In the genomic region with DNA sequence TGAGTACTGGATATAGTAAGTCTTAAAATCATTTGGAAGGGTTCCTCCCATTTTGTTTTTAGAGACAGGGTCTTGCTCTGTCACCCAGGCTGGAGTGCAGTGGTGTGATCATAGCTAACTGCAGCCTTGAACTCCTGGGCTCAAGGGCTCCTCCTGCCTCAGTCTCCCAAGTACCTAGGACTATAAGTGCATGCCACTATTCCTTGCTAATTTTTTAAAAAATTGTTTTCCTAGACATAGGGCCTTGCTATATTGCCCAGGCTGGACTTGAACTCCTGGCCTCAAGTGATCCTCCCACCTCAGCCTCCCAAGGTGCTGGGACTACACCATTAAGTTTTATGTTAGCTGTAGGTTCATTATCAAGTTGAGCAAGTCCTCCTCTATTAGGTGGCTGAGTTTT, we compare ENCODE assay signal across 6 cellular contexts. TPM values are rescaled to one million over a fixed set of nuclear protein-coding genes. Genes with fewer than 3 reads are reported as not detected.
A peak's percentile ranks its signal among the peaks of the same experiment; 100 is the strongest.
DNase-seq lines count a peak whose midpoint lies in the region; ATAC-seq, FAIRE-seq and TF ChIP-seq lines count a peak whose summit lies in the region.
"Not testable (repeated sequence)": the region's sequence is repeated elsewhere in the genome, so short reads cannot be mapped to it uniquely, and the experiment has no call there.

No MANE protein-coding gene starts in this region.

- not testable (repeated sequence) for H3K4me2 ChIP-seq in endothelial cell of umbilical vein (ENCODE audit: insufficient read depth, low read length); HepG2 (ENCODE audit: low read depth, low read length)

- H3K4me1 Mint-ChIP-seq in T-helper 17 cell = peaks cover 27% of the 10 kb centered on the region
- peaks cover 25% of the 10 kb centered on the region for H3K4me1 Mint-ChIP-seq in activated T-helper 17 cell treated with anti-CD3 and anti-CD28 coated beads, Interleukin-2, amount 50 U/mL, for 72 hours
- H3K4me1 Mint-ChIP-seq in activated naive CD8-positive, alpha-beta T cell treated with anti-CD3 and anti-CD28 coated beads for 36 hours = peaks cover 34% of the 10 kb centered on the region
- peaks cover 17 to 39% of the 10 kb centered on the region in 2 donors for H3K4me1 Mint-ChIP-seq in natural killer cell

- in situ Hi-C loops in HepG2 (cut with HindIII; ENCODE audit: extremely low pct_ligation_motif_present, low pct_unique_long_range_greater_than_20kb) = loop anchor here (5.0 kb wide), 1 partner anchor 192 kb away; no protein-coding TSS in a partner anchor

- not testable (repeated sequence) for H3K36me3 Mint-ChIP-seq in T-helper 17 cell (ENCODE audit: low read depth); natural killer cell
- H3K36me3 Mint-ChIP-seq in activated T-helper 17 cell treated with anti-CD3 and anti-CD28 coated beads, Interleukin-2, amount 50 U/mL, for 72 hours (ENCODE audit: low read depth) = peaks cover 25% of the 10 kb centered on the region
- H3K36me3 Mint-ChIP-seq in activated naive CD8-positive, alpha-beta T cell treated with anti-CD3 and anti-CD28 coated beads for 36 hours = peaks cover 16% of the 10 kb centered on the region

- not testable (repeated sequence) for H3K27me3 ChIP-seq in endothelial cell of umbilical vein (ENCODE audit: control insufficient read depth in 2 of 2, insufficient read depth in 2 of 2, low read length in 2 of 2); HepG2 (ENCODE audit: control insufficient read depth in 1 of 2, insufficient read depth in 2 of 2, low read length in 2 of 2)

- POLR2A ChIA-PET in endothelial cell of umbilical vein (lab: Charles Lee); HepG2 (lab: Yijun Ruan, JAX): not testable (repeated sequence)

- BruUV-seq in endothelial cell of umbilical vein (replicated peaks; lab: Mats Ljungman, UMichigan) = not testable (repeated sequence)
- TSS peak; percentile 3 for BruUV-seq in HepG2 (replicated peaks; lab: Mats Ljungman, UMichigan)

- not testable (repeated sequence) for H3K36me3 ChIP-seq in endothelial cell of umbilical vein (ENCODE audit: control insufficient read depth in 2 of 2, extremely low read depth in 1 of 2, insufficient read depth in 2 of 2, low read length in 2 of 2)
- H3K36me3 ChIP-seq in HepG2 (replicated peaks in 1 of 2; ENCODE audit: control insufficient read depth in 1 of 2, insufficient read depth in 2 of 2, low read length in 2 of 2) = peaks cover 5 to 19% of the 10 kb centered on the region in 2 experiments; a peak in 4 of 5 replicates

- not testable (repeated sequence) for H3K4me3 Mint-ChIP-seq in T-helper 17 cell; activated T-helper 17 cell treated with anti-CD3 and anti-CD28 coated beads, Interleukin-2, amount 50 U/mL, for 72 hours; activated naive CD8-positive, alpha-beta T cell treated with anti-CD3 and anti-CD28 coated beads for 36 hours; natural killer cell

- not testable (repeated sequence) for TF ChIP-seq CTCF in endothelial cell of umbilical vein (IDR thresholded peaks at IDR 0.05; ENCODE audit: extremely low read depth in 1 of 2, insufficient read depth in 1 of 2, low read depth in 1 of 2, low read length in 2 of 2); HepG2 (CRISPR knock-in tag; IDR thresholded peaks at IDR 0.05); natural killer cell (IDR thresholded peaks at IDR 0.05)

- intact Hi-C loops in endothelial cell of umbilical vein (cut with micrococcal nuclease); natural killer cell (cut with micrococcal nuclease): not testable (repeated sequence)
- intact Hi-C loops in HepG2 (cut with micrococcal nuclease; ENCODE audit: unreplicated experiment) = loop anchor here (5.0 to 10.0 kb wide), 3 partner anchors 225 to 1105 kb away; no protein-coding TSS in a partner anchor

- not testable (repeated sequence) for H3K27me3 Mint-ChIP-seq in T-helper 17 cell; activated T-helper 17 cell treated with anti-CD3 and anti-CD28 coated beads, Interleukin-2, amount 50 U/mL, for 72 hours; activated naive CD8-positive, alpha-beta T cell treated with anti-CD3 and anti-CD28 coated beads for 36 hours; natural killer cell (ENCODE audit: low read depth in 2 of 2)

- H4K20me1 ChIP-seq in endothelial cell of umbilical vein (replicated peaks; ENCODE audit: control insufficient read depth, extremely low read depth, insufficient read depth, low read length) = not testable (repeated sequence)
- H4K20me1 ChIP-seq in HepG2 (ENCODE audit: insufficient read depth, low read length) = peaks cover 75% of the 10 kb centered on the region

- FAIRE-seq in endothelial cell of umbilical vein (lab: Jason Lieb, UNC) = peak; percentile 42
- not testable (repeated sequence) for FAIRE-seq in HepG2 (lab: Jason Lieb, UNC)

- TF ChIP-seq RAD21 in HepG2 (CRISPR knock-in tag; IDR thresholded peaks at IDR 0.05) = not testable (repeated sequence)

- not testable (repeated sequence) for H2AFZ ChIP-seq in endothelial cell of umbilical vein (ENCODE audit: low read depth, low read length); HepG2 (ENCODE audit: low read length)

- not testable (repeated sequence) for H3K9me3 ChIP-seq in T-helper 17 cell (ENCODE audit: control insufficient read depth, low read length, poor library complexity, severe bottlenecking); endothelial cell of umbilical vein (replicated peaks; ENCODE audit: control insufficient read depth, insufficient read depth, low read length); HepG2 (ENCODE audit: low read length)

- not testable (repeated sequence) for H3K9ac ChIP-seq in endothelial cell of umbilical vein (replicated peaks; ENCODE audit: extremely low read depth, insufficient read depth, low read length); HepG2 (ENCODE audit: insufficient read depth, low read depth, low read length)

- dilution Hi-C loops in endothelial cell of umbilical vein (cut with MboI; ENCODE audit: extremely low pct_ligation_motif_present, low sequenced_read_pairs) = not testable (repeated sequence)

- DNase-seq in T-helper 17 cell; activated naive CD8-positive, alpha-beta T cell treated with anti-CD3 and anti-CD28 coated beads for 36 hours; endothelial cell of umbilical vein (ENCODE audit: low read depth, low spot score); HepG2 (ENCODE audit: low spot score); natural killer cell: not testable (repeated sequence)

- H3K9me1 ChIP-seq in endothelial cell of umbilical vein (replicated peaks; ENCODE audit: control insufficient read depth, extremely low read depth, insufficient read depth, low read length) = not testable (repeated sequence)

- not testable (repeated sequence) for ATAC-seq in T-helper 17 cell; activated T-helper 17 cell treated with anti-CD3 and anti-CD28 coated beads, Interleukin-2, amount 50 U/mL, for 72 hours (replicated peaks); HepG2; natural killer cell

- not testable (repeated sequence) for H3K79me2 ChIP-seq in endothelial cell of umbilical vein (ENCODE audit: control insufficient read depth, insufficient read depth, low read length)
- H3K79me2 ChIP-seq in HepG2 (ENCODE audit: insufficient read depth, low read length) = peaks cover 96% of the 10 kb centered on the region

- not testable (repeated sequence) for H3K9me3 Mint-ChIP-seq in activated T-helper 17 cell treated with anti-CD3 and anti-CD28 coated beads, Interleukin-2, amount 50 U/mL, for 72 hours; activated naive CD8-positive, alpha-beta T cell treated with anti-CD3 and anti-CD28 coated beads for 36 hours; natural killer cell

- H3K27ac Mint-ChIP-seq in T-helper 17 cell (peak overlapping the region; percentile 68), natural killer cell (peak overlapping the region; percentile 67 to 70)
- H3K27ac Mint-ChIP-seq in activated T-helper 17 cell treated with anti-CD3 and anti-CD28 coated beads, Interleukin-2, amount 50 U/mL, for 72 hours = peak overlapping the region; percentile 28
- peak overlapping the region; percentile 29 for H3K27ac Mint-ChIP-seq in activated naive CD8-positive, alpha-beta T cell treated with anti-CD3 and anti-CD28 coated beads for 36 hours

- not testable (repeated sequence) for H3K4me1 ChIP-seq in endothelial cell of umbilical vein (ENCODE audit: control insufficient read depth, extremely low read depth, insufficient read depth, low read length)
- H3K4me1 ChIP-seq in HepG2 (ENCODE audit: insufficient read depth, low read length) = peaks cover 93% of the 10 kb centered on the region

- not testable (repeated sequence) for TF ChIP-seq POLR2A in endothelial cell of umbilical vein (IDR thresholded peaks at IDR 0.05; ENCODE audit: low read depth, low read length); HepG2 (IDR thresholded peaks at IDR 0.05; ENCODE audit: insufficient read depth in 1 of 2, low read depth in 2 of 2, low read length in 2 of 2)

- not testable (repeated sequence) for H3K4me3 ChIP-seq in endothelial cell of umbilical vein (replicated peaks in 1 of 3; ENCODE audit: insufficient read depth in 1 of 3, low read depth in 1 of 3, low read length in 3 of 3); HepG2 (replicated peaks in 1 of 3; ENCODE audit: insufficient read depth in 1 of 3, low read depth in 2 of 3, low read length in 3 of 3)

- H3K27ac ChIP-seq in endothelial cell of umbilical vein (ENCODE audit: insufficient read depth, low read depth, low read length); HepG2 (ENCODE audit: extremely low read length, insufficient read depth, low read length): not testable (repeated sequence)

- CTCF ChIA-PET in endothelial cell of umbilical vein (lab: Charles Lee); HepG2 (lab: Yijun Ruan, JAX; ENCODE audit: low intra/inter-chr PET ratio, low total read pairs): not testable (repeated sequence)

- not testable (repeated sequence) for TF ChIP-seq EP300 in HepG2 (IDR thresholded peaks at IDR 0.05; ENCODE audit: low read depth in 2 of 2, low read length in 2 of 2); HepG2 (CRISPR knock-in tag; IDR thresholded peaks at IDR 0.05; ENCODE audit: borderline replicate concordance)

RNA-seq across cellular contexts. Expression of a gene that starts 16.6 kb away (rescaled TPM):
- total RNA-seq in T-helper 17 cell (100 to 1,000 TPM; 108 to 112 TPM), endothelial cell of umbilical vein (61.6 and 63.6 TPM in 2 replicates), HepG2 (2016; rRNA removed; fragmentation: Illumina TruSeq; extraction: Trizol) (357 and 581 TPM in 2 replicates), natural killer cell (10 to 100 TPM; 62.1 to 82.9 (median 79.4) TPM)
- total RNA-seq in activated T-helper 17 cell treated with anti-CD3 and anti-CD28 coated beads, Interleukin-2, amount 50 U/mL, for 72 hours = 10 to 100 TPM; 53.4 to 64.9 TPM
- total RNA-seq in activated naive CD8-positive, alpha-beta T cell treated with anti-CD3 and anti-CD28 coated beads for 36 hours = 10 to 100 TPM; 58.7 to 62.0 TPM
- polyA plus RNA-seq in endothelial cell of umbilical vein (24.4 and 27.7 TPM in 2 replicates), HepG2 (2011; rRNA removed) (227 and 314 TPM in 2 replicates)
- 31.2 and 35.5 TPM in 2 replicates for polyA plus RNA-seq in endothelial cell of umbilical vein (2011; cell fraction: cytosol; rRNA removed)
- 32.1 and 40.2 TPM in 2 replicates for polyA plus RNA-seq in endothelial cell of umbilical vein (2011; cell fraction: nucleus; rRNA removed)
- polyA plus RNA-seq in endothelial cell of umbilical vein (2012) = 57.6 and 68.6 TPM in 2 replicates
- polyA minus RNA-seq in endothelial cell of umbilical vein = 90.1 and 96.1 TPM in 2 replicates
- 51.0 TPM for polyA minus RNA-seq in endothelial cell of umbilical vein (2011; cell fraction: cytosol; rRNA and poly(A)+ RNA removed)
- 30.3 and 38.4 TPM in 2 replicates for polyA minus RNA-seq in endothelial cell of umbilical vein (2011; cell fraction: nucleus; rRNA and poly(A)+ RNA removed)
- 39.1 and 45.2 TPM in 2 replicates for total RNA-seq in HepG2 (2016; cell fraction: cytosol; rRNA removed; fragmentation: Illumina TruSeq; extraction: Trizol; ENCODE audit: low read depth)
- total RNA-seq in HepG2 (2016; cell fraction: insoluble cytoplasmic fraction; rRNA removed; fragmentation: Illumina TruSeq; extraction: Trizol) = 349 and 590 TPM in 2 replicates
- total RNA-seq in HepG2 (2016; cell fraction: membrane; rRNA removed; fragmentation: Illumina TruSeq; extraction: Trizol) = 147 and 153 TPM in 2 replicates
- total RNA-seq in HepG2 (2016; cell fraction: nucleus; rRNA removed; fragmentation: Illumina TruSeq; extraction: Trizol) = 192 and 216 TPM in 2 replicates
- 147 and 185 TPM in 2 replicates for polyA plus RNA-seq in HepG2 (2011; cell fraction: cytosol; rRNA removed)
- 92.7 and 110 TPM in 2 replicates for polyA plus RNA-seq in HepG2 (2011; cell fraction: nucleus; rRNA removed)
- polyA plus RNA-seq in HepG2 (2012) = 161 and 256 TPM in 2 replicates
- 11.1 and 12.4 TPM in 2 replicates for polyA plus RNA-seq in HepG2 (2016; cell fraction: cytosol; fragmentation: Illumina TruSeq; extraction: Trizol; ENCODE audit: low read depth)
- 353 and 377 TPM in 2 replicates for polyA plus RNA-seq in HepG2 (2016; cell fraction: insoluble cytoplasmic fraction; fragmentation: Illumina TruSeq; extraction: Trizol; ENCODE audit: low read depth)
- 48.9 and 49.3 TPM in 2 replicates for polyA plus RNA-seq in HepG2 (2016; cell fraction: membrane; fragmentation: Illumina TruSeq; extraction: Trizol; ENCODE audit: low read depth)
- 170 and 191 TPM in 2 replicates for polyA plus RNA-seq in HepG2 (2016; cell fraction: nucleus; fragmentation: Illumina TruSeq; extraction: Trizol; ENCODE audit: insufficient read depth, low read depth)
- polyA minus RNA-seq in HepG2 (2011; rRNA and poly(A)+ RNA removed; ENCODE audit: low replicate concordance) = 81.9 and 319 TPM in 2 replicates
- polyA minus RNA-seq in HepG2 (2011; cell fraction: cytosol; rRNA and poly(A)+ RNA removed) = 374 and 443 TPM in 2 replicates
- polyA minus RNA-seq in HepG2 (2011; cell fraction: nucleus; rRNA and poly(A)+ RNA removed) = 200 and 259 TPM in 2 replicates
